ENCODE assay signal across 8 cellular contexts in genomic region chr22:46053563-46054090, GRCh38.
A peak's percentile ranks its signal among the peaks of the same experiment; 100 is the strongest.
DNase-seq lines count a peak whose midpoint lies in the region; ATAC-seq and TF ChIP-seq lines count a peak whose summit lies in the region.

No MANE protein-coding gene starts in this region.

- DNase-seq in SHP77 (lab: John Stamatoyannopoulos, UW) (peak; percentile 42 to 84), SHP77 treated with DMSO at 0.1 percent for 48 hours (lab: John Stamatoyannopoulos, UW) (no peak), SK-N-SH (peak; percentile 94), right cardiac atrium (peak; percentile 78 to 94 (median 93)), NOMO-1 treated with dmso at 0.1 percent for 144 hours (lab: John Stamatoyannopoulos, UW; ENCODE audit: unreplicated experiment) (no peak), endothelial cell (ENCODE audit: low spot score) (no peak)

- peaks cover 67% of the 10 kb centered on the region for H3K79me2 ChIP-seq in SK-N-SH (ENCODE audit: insufficient read depth)

- H3K36me3 ChIP-seq in SK-N-SH (replicated peaks in 1 of 2; ENCODE audit: control insufficient read depth in 1 of 2, insufficient read depth in 2 of 2, low read length in 1 of 2) (no peaks in the 10 kb centered on the region), skeletal muscle satellite cell (ENCODE audit: insufficient read depth, low read length) (peaks cover 14% of the 10 kb centered on the region)

- H3K36me3 Mint-ChIP-seq in endothelial cell (ENCODE audit: low read depth, unreplicated experiment) = no peaks in the 10 kb centered on the region

- peaks cover 3% of the 10 kb centered on the region for H3K27me3 Mint-ChIP-seq in endothelial cell (ENCODE audit: unreplicated experiment)

- peak overlapping the region; percentile 98 for H3K4me2 ChIP-seq in SK-N-SH
- peak overlapping the region; percentile 99 for H3K4me2 ChIP-seq in skeletal muscle satellite cell (ENCODE audit: low read length)

- intact Hi-C loops in right cardiac atrium (cut with DNase I) = no loop called here

- no peaks in the 10 kb centered on the region for H3K9me3 Mint-ChIP-seq in endothelial cell (ENCODE audit: unreplicated experiment)

- no peaks in the 10 kb centered on the region for H4K20me1 ChIP-seq in SK-N-SH (ENCODE audit: insufficient read depth)

- 6% methylated on average over 6 of the region's 37 CpGs for WGBS in SK-N-SH (ENCODE audit: low lambda C conversion rate)
- under 1% methylated on average over 37 of the region's 37 CpGs for WGBS in right cardiac atrium

- H3K27me3 ChIP-seq in SK-N-SH (ENCODE audit: insufficient read depth) (no peaks in the 10 kb centered on the region), right cardiac atrium (ENCODE audit: control insufficient read depth, insufficient read depth) (no peaks in the 10 kb centered on the region), skeletal muscle satellite cell (ENCODE audit: control insufficient read depth, insufficient read depth, low read length) (no peaks in the 10 kb centered on the region)

- H3K9me3 ChIP-seq in SK-N-SH (no peaks in the 10 kb centered on the region), right cardiac atrium (ENCODE audit: control insufficient read depth, low read length) (no peaks in the 10 kb centered on the region), skeletal muscle satellite cell (replicated peaks; ENCODE audit: low read length) (no peaks in the 10 kb centered on the region)

- H3K4me1 ChIP-seq in SK-N-SH (ENCODE audit: control insufficient read depth in 1 of 2, insufficient read depth in 2 of 2, low read depth in 1 of 2, low read length in 1 of 2) (peaks cover 39 to 61% of the 10 kb centered on the region in 2 experiments), right cardiac atrium (ENCODE audit: control insufficient read depth, insufficient read depth, low read length) (peaks cover 17% of the 10 kb centered on the region), skeletal muscle satellite cell (ENCODE audit: control insufficient read depth, insufficient read depth, low read length) (peaks cover 63% of the 10 kb centered on the region)

- ATAC-seq in right cardiac atrium = peak; percentile 82 to 84

- H3K27ac ChIP-seq in SK-N-SH (ENCODE audit: low read depth in 2 of 2, low read length in 1 of 2) (peak overlapping the region; percentile 94 to 100), angular gyrus (ENCODE audit: low read depth, low read length) (peak overlapping the region; percentile 99), right cardiac atrium (ENCODE audit: low read length) (peak overlapping the region; percentile 98)

- H3K4me3 ChIP-seq in SK-N-SH (ENCODE audit: low read depth in 2 of 2, low read length in 1 of 2) = peak overlapping the region; percentile 67
- peak overlapping the region; percentile 68 for H3K4me3 ChIP-seq in right cardiac atrium (ENCODE audit: low read length)
- peak overlapping the region; percentile 87 for H3K4me3 ChIP-seq in skeletal muscle satellite cell (ENCODE audit: low read length)

- no peak for TF ChIP-seq RAD21 in SK-N-SH (IDR thresholded peaks at IDR 0.05; ENCODE audit: low read length)

- H3K4me3 Mint-ChIP-seq in endothelial cell (ENCODE audit: unreplicated experiment) = no peak overlapping the region

- no peak for TF ChIP-seq EP300 in SK-N-SH (IDR thresholded peaks at IDR 0.05; ENCODE audit: borderline replicate concordance in 1 of 2, low read depth in 1 of 2, low read length in 1 of 2)

- H2AFZ ChIP-seq in SK-N-SH (ENCODE audit: low read depth) = no peak overlapping the region

- peak overlapping the region; percentile 97 for H3K9ac ChIP-seq in SK-N-SH
- peak overlapping the region; percentile 94 for H3K9ac ChIP-seq in skeletal muscle satellite cell (ENCODE audit: low read depth, low read length)

- H3K4me1 Mint-ChIP-seq in endothelial cell (ENCODE audit: unreplicated experiment) = peaks cover 2% of the 10 kb centered on the region

- CTCF ChIA-PET in SK-N-SH (lab: Yijun Ruan, JAX) = interaction anchor here (1.0 to 10.4 kb wide), 10 partner anchors 12 to 225 kb away, joined by 3 to 76 read pairs (median 6); no protein-coding TSS in a partner anchor

- POLR2A ChIA-PET in SK-N-SH (lab: Yijun Ruan, JAX) = interaction anchor here (0.9 to 8.1 kb wide), 18 partner anchors 10 to 188 kb away, joined by 3 to 63 read pairs (median 6); no protein-coding TSS in a partner anchor

- H3F3A ChIP-seq in SK-N-SH (replicated peaks; ENCODE audit: insufficient read depth) = peaks cover 46% of the 10 kb centered on the region

- no peak for TF ChIP-seq CTCF in SK-N-SH (IDR thresholded peaks at IDR 0.05)
- no peak for TF ChIP-seq CTCF in endothelial cell (IDR thresholded peaks at IDR 0.05; ENCODE audit: unreplicated experiment)

- H3K27ac Mint-ChIP-seq in endothelial cell (ENCODE audit: unreplicated experiment) = no peak overlapping the region

- H3K9me2 ChIP-seq in SK-N-SH = no peaks in the 10 kb centered on the region

TF ChIP-seq in SK-N-SH, 30 proteins besides CTCF, POLR2A, EP300 and RAD21:
- TF ChIP-seq EZH2phosphoT487 (IDR thresholded peaks at IDR 0.05; ENCODE audit: borderline replicate concordance, low read depth) (no peak), REST (IDR thresholded peaks at IDR 0.05; ENCODE audit: low read depth, low read length) (0 out of 2 replicates have a peak, but pooled peaks have one; percentile 8), MAX (IDR thresholded peaks at IDR 0.05; ENCODE audit: low read depth) (peak; percentile 28; the same call in 1 of the 2 replicates), FOXM1 (IDR thresholded peaks at IDR 0.05; ENCODE audit: low read depth) (0 out of 2 replicates have a peak, but pooled peaks have one; percentile 51), FOXJ3 (CRISPR knock-in tag; IDR thresholded peaks at IDR 0.05) (0 out of 2 replicates have a peak, but pooled peaks have one; percentile 31), NFIC (IDR thresholded peaks at IDR 0.05; ENCODE audit: borderline replicate concordance) (peak; percentile 97), MEF2A (IDR thresholded peaks at IDR 0.05; ENCODE audit: borderline replicate concordance, low read depth) (no peak), NRF1 (IDR thresholded peaks at IDR 0.05; ENCODE audit: low read depth, low read length) (no peak), TAF1 (IDR thresholded peaks at IDR 0.05; ENCODE audit: borderline replicate concordance, low read depth, low read length) (peak; percentile 33; the same call in 1 of the 2 replicates)
TF ChIP-seq in SK-N-SH: peak in this region for 6.

Comparison
In these comparisons a context has a peak if more than half of its experiments do, and no peak if none do; other contexts are left out.
1. DNase-seq: peak in SHP77 (2 of 2), SK-N-SH (single experiment) and right cardiac atrium (3 of 3); none in SHP77 treated with DMSO at 0.1 percent for 48 hours (single experiment), NOMO-1 treated with dmso at 0.1 percent for 144 hours (single experiment) and endothelial cell (single experiment).
2. Peak in every context shown above with its lines, with median percentiles within 50 percentile points of each other: H3K27ac ChIP-seq and H3K4me3 ChIP-seq.